ENCODE assay signal across 28 cellular contexts in genomic region chr7:48638041-48638440, GRCh38.
"Had no signal": no experiment of that assay in that cellular context is flagged by ENCODE, and none has a peak within 500 bp of the region (broad histone marks: within the 10 kb centered on the region; RNA-seq: fewer than 3 reads in every experiment).

No MANE protein-coding gene starts in this region.

- H3K4me3 ChIP-seq: gastroesophageal sphincter, pancreas, prostate gland, skin epidermis, tibial nerve had no signal

- H3K4me3 Mint-ChIP-seq: activated CD4-positive, alpha-beta T cell treated with anti-CD3 and anti-CD28 coated beads for 36 hours; activated naive CD8-positive, alpha-beta T cell; activated T-cell treated with anti-CD3 and anti-CD28 coated beads, Interleukin-2, amount 50 U/mL, for 72 hours; mesothelial cell of epicardium; naive thymus-derived CD8-positive, alpha-beta T cell; neural crest cell; stimulated activated memory B cell treated with anti-CD40 and anti-IgM and Interleukin-4, amounts not matched to agents 10 μg/mL and 1 μg/mL and 100 μg/mL, for 72 hours had no signal

- H3K27me3 Mint-ChIP-seq: activated CD4-positive, alpha-beta T cell treated with anti-CD3 and anti-CD28 coated beads for 36 hours; activated naive CD8-positive, alpha-beta T cell; stimulated activated memory B cell treated with anti-CD40 and anti-IgM and Interleukin-4, amounts not matched to agents 10 μg/mL and 1 μg/mL and 100 μg/mL, for 72 hours had no signal

- FAIRE-seq: endothelial cell of umbilical vein, keratinocyte, pancreas had no signal

- H3K4me1 Mint-ChIP-seq: activated CD4-positive, alpha-beta T cell treated with anti-CD3 and anti-CD28 coated beads for 36 hours; naive thymus-derived CD8-positive, alpha-beta T cell; stimulated activated memory B cell treated with anti-CD40 and anti-IgM and Interleukin-4, amounts not matched to agents 10 μg/mL and 1 μg/mL and 100 μg/mL, for 72 hours had no signal

- H3K27ac Mint-ChIP-seq: activated CD4-positive, alpha-beta T cell treated with anti-CD3 and anti-CD28 coated beads for 36 hours; activated naive CD8-positive, alpha-beta T cell; activated T-cell treated with anti-CD3 and anti-CD28 coated beads, Interleukin-2, amount 50 U/mL, for 72 hours; mesothelial cell of epicardium; naive thymus-derived CD8-positive, alpha-beta T cell; stimulated activated memory B cell treated with anti-CD40 and anti-IgM and Interleukin-4, amounts not matched to agents 10 μg/mL and 1 μg/mL and 100 μg/mL, for 72 hours had no signal

- H3K9me3 Mint-ChIP-seq: activated T-cell treated with anti-CD3 and anti-CD28 coated beads, Interleukin-2, amount 50 U/mL, for 72 hours; mesothelial cell of epicardium; neural crest cell; stimulated activated memory B cell treated with anti-CD40 and anti-IgM and Interleukin-4, amounts not matched to agents 10 μg/mL and 1 μg/mL and 100 μg/mL, for 72 hours had no signal

- ATAC-seq: activated CD4-positive, alpha-beta T cell treated with anti-CD3 and anti-CD28 coated beads for 36 hours; gastroesophageal sphincter; naive thymus-derived CD8-positive, alpha-beta T cell; pancreas; sciatic nerve; stimulated activated memory B cell treated with anti-CD40 and anti-IgM and Interleukin-4, amounts not matched to agents 10 μg/mL and 1 μg/mL and 100 μg/mL, for 72 hours had no signal

- DNase-seq: activated CD4-positive, alpha-beta T cell treated with anti-CD3 and anti-CD28 coated beads for 36 hours; activated CD4-positive, CD25-positive, alpha-beta regulatory T cell; activated effector memory CD4-positive, alpha-beta T cell treated with Interleukin-2 at 50 U/mL for 16 hours; activated naive CD4-positive, alpha-beta T cell treated with Interleukin-2 at 50 U/mL for 16 hours; activated T-cell treated with anti-CD3 and anti-CD28 coated beads for 4 hours; activated T-cell treated with anti-CD3 and anti-CD28 coated beads, Interleukin-2, amount 50 U/mL, for 72 hours; anterior cingulate cortex; central memory CD4-positive, alpha-beta T cell; head of caudate nucleus; hippocampal formation; naive thymus-derived CD8-positive, alpha-beta T cell; nucleus accumbens; pancreas; stimulated activated CD4-positive, alpha-beta T cell treated with anti-CD3 and anti-CD28 coated beads, Interleukin-1b, Interleukin-23, amount 100 ng/mL, for 48 hours; stimulated activated CD4-positive, alpha-beta T cell treated with anti-CD3 and anti-CD28 coated beads, Interleukin-4, amount 100 ng/mL, for 4 hours; stimulated activated CD8-positive, alpha-beta memory T cell treated with anti-CD3 and anti-CD28 coated beads, Interleukin-4, amount 100 ng/mL, for 48 hours; T-helper 2 cell had no signal

- H3K36me3 Mint-ChIP-seq: activated naive CD8-positive, alpha-beta T cell; mesothelial cell of epicardium; naive thymus-derived CD8-positive, alpha-beta T cell; stimulated activated memory B cell treated with anti-CD40 and anti-IgM and Interleukin-4, amounts not matched to agents 10 μg/mL and 1 μg/mL and 100 μg/mL, for 72 hours had no signal
